In the genomic region with DNA sequence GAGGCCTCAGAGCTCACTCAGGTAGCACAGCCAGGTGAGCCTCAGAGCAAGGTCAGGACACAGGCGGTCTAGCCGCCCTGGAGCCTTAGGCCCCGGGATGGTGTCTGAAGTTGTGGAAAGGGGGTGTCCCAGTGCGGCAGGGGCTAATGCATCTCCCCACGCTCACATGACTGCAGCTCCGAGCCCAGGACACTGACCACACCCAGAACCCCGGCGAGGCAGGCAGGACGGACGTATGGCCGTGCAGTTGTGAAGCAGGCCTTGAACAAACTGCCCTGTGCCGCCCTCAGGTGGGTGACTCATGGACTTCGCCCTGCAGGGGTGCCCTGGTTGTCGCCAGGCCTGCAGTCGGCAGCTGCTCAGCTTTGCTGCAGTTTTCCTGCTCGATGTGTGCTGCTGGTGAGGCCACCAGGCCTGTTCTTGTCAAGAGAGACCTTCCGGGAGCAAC, we compare ENCODE assay signal across 1 cellular context.
TF ChIP-seq lines count a peak whose summit lies in the region.

No MANE protein-coding gene starts in this region.

TF ChIP-seq in HepG2, 621 proteins besides CTCF, POLR2A, EP300 and RAD21 (continued from another document and continues in another):
- TF ChIP-seq, protein P1, sequence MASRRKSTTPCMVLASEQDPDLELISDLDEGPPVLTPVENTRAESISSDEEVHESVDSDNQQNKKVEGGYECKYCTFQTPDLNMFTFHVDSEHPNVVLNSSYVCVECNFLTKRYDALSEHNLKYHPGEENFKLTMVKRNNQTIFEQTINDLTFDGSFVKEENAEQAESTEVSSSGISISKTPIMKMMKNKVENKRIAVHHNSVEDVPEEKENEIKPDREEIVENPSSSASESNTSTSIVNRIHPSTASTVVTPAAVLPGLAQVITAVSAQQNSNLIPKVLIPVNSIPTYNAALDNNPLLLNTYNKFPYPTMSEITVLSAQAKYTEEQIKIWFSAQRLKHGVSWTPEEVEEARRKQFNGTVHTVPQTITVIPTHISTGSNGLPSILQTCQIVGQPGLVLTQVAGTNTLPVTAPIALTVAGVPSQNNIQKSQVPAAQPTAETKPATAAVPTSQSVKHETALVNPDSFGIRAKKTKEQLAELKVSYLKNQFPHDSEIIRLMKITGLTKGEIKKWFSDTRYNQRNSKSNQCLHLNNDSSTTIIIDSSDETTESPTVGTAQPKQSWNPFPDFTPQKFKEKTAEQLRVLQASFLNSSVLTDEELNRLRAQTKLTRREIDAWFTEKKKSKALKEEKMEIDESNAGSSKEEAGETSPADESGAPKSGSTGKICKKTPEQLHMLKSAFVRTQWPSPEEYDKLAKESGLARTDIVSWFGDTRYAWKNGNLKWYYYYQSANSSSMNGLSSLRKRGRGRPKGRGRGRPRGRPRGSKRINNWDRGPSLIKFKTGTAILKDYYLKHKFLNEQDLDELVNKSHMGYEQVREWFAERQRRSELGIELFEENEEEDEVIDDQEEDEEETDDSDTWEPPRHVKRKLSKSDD (CRISPR knock-in tag; IDR thresholded peaks at IDR 0.05; ENCODE audit: low read depth), result peak; percentile 58; the same call in 1 of the 2 replicates
- TF ChIP-seq CAMTA2 (CRISPR knock-in tag; IDR thresholded peaks at IDR 0.05; ENCODE audit: borderline replicate concordance) (no peak), MIXL1 (CRISPR knock-in tag; IDR thresholded peaks at IDR 0.05) (no peak), ZKSCAN8 (CRISPR knock-in tag; IDR thresholded peaks at IDR 0.05; ENCODE audit: borderline replicate concordance) (no peak), CEBPG (CRISPR knock-in tag; IDR thresholded peaks at IDR 0.05) (peak; percentile 44; the same call in 1 of the 2 replicates), TBX3 (IDR thresholded peaks at IDR 0.05; ENCODE audit: borderline replicate concordance) (0 out of 2 replicates have a peak, but pooled peaks have one; percentile 33), YEATS4 (CRISPR knock-in tag; IDR thresholded peaks at IDR 0.05; ENCODE audit: borderline replicate concordance) (no peak), RNF2 (conservative IDR thresholded peaks at IDR 0.05; ENCODE audit: low read depth) (no peak), ZNF451 (CRISPR knock-in tag; IDR thresholded peaks at IDR 0.05) (no peak), SRSF9 (IDR thresholded peaks at IDR 0.05; ENCODE audit: borderline replicate concordance, insufficient read depth, low read depth, low read length, poor library complexity, severe bottlenecking) (no peak), ATM (IDR thresholded peaks at IDR 0.05; ENCODE audit: borderline replicate concordance) (no peak), RFX5 (IDR thresholded peaks at IDR 0.05; ENCODE audit: low read depth, low read length) (0 out of 2 replicates have a peak, but pooled peaks have one; percentile 12), GATAD2A (CRISPR knock-in tag; IDR thresholded peaks at IDR 0.05) (peak; percentile 77), ZNF589 (CRISPR knock-in tag; conservative IDR thresholded peaks at IDR 0.05) (0 out of 2 replicates have a peak, but pooled peaks have one; percentile 75), ZNF260 (CRISPR knock-in tag; IDR thresholded peaks at IDR 0.05; ENCODE audit: borderline replicate concordance, low read depth) (no peak)
- TF ChIP-seq, protein P2, sequence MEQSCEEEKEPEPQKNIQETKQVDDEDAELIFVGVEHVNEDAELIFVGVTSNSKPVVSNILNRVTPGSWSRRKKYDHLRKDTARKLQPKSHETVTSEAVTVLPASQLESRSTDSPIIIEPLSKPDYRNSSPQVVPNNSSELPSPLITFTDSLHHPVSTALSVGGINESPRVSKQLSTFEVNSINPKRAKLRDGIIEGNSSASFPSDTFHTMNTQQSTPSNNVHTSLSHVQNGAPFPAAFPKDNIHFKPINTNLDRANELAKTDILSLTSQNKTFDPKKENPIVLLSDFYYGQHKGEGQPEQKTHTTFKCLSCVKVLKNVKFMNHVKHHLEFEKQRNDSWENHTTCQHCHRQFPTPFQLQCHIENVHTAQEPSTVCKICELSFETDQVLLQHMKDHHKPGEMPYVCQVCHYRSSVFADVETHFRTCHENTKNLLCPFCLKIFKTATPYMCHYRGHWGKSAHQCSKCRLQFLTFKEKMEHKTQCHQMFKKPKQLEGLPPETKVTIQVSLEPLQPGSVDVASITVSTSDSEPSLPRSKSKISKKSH (CRISPR knock-in tag; IDR thresholded peaks at IDR 0.05; ENCODE audit: borderline replicate concordance), result 0 out of 2 replicates have a peak, but pooled peaks have one; percentile 36
- TF ChIP-seq, protein P3, sequence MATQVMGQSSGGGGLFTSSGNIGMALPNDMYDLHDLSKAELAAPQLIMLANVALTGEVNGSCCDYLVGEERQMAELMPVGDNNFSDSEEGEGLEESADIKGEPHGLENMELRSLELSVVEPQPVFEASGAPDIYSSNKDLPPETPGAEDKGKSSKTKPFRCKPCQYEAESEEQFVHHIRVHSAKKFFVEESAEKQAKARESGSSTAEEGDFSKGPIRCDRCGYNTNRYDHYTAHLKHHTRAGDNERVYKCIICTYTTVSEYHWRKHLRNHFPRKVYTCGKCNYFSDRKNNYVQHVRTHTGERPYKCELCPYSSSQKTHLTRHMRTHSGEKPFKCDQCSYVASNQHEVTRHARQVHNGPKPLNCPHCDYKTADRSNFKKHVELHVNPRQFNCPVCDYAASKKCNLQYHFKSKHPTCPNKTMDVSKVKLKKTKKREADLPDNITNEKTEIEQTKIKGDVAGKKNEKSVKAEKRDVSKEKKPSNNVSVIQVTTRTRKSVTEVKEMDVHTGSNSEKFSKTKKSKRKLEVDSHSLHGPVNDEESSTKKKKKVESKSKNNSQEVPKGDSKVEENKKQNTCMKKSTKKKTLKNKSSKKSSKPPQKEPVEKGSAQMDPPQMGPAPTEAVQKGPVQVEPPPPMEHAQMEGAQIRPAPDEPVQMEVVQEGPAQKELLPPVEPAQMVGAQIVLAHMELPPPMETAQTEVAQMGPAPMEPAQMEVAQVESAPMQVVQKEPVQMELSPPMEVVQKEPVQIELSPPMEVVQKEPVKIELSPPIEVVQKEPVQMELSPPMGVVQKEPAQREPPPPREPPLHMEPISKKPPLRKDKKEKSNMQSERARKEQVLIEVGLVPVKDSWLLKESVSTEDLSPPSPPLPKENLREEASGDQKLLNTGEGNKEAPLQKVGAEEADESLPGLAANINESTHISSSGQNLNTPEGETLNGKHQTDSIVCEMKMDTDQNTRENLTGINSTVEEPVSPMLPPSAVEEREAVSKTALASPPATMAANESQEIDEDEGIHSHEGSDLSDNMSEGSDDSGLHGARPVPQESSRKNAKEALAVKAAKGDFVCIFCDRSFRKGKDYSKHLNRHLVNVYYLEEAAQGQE (IDR thresholded peaks at IDR 0.05; ENCODE audit: borderline replicate concordance in 1 of 2, low read depth in 1 of 2, low read length in 2 of 2), result no peak
- TF ChIP-seq, protein P4, sequence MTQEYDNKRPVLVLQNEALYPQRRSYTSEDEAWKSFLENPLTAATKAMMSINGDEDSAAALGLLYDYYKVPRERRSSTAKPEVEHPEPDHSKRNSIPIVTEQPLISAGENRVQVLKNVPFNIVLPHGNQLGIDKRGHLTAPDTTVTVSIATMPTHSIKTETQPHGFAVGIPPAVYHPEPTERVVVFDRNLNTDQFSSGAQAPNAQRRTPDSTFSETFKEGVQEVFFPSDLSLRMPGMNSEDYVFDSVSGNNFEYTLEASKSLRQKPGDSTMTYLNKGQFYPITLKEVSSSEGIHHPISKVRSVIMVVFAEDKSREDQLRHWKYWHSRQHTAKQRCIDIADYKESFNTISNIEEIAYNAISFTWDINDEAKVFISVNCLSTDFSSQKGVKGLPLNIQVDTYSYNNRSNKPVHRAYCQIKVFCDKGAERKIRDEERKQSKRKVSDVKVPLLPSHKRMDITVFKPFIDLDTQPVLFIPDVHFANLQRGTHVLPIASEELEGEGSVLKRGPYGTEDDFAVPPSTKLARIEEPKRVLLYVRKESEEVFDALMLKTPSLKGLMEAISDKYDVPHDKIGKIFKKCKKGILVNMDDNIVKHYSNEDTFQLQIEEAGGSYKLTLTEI (CRISPR knock-in tag; conservative IDR thresholded peaks at IDR 0.05), result no peak
- TF ChIP-seq, protein P5, sequence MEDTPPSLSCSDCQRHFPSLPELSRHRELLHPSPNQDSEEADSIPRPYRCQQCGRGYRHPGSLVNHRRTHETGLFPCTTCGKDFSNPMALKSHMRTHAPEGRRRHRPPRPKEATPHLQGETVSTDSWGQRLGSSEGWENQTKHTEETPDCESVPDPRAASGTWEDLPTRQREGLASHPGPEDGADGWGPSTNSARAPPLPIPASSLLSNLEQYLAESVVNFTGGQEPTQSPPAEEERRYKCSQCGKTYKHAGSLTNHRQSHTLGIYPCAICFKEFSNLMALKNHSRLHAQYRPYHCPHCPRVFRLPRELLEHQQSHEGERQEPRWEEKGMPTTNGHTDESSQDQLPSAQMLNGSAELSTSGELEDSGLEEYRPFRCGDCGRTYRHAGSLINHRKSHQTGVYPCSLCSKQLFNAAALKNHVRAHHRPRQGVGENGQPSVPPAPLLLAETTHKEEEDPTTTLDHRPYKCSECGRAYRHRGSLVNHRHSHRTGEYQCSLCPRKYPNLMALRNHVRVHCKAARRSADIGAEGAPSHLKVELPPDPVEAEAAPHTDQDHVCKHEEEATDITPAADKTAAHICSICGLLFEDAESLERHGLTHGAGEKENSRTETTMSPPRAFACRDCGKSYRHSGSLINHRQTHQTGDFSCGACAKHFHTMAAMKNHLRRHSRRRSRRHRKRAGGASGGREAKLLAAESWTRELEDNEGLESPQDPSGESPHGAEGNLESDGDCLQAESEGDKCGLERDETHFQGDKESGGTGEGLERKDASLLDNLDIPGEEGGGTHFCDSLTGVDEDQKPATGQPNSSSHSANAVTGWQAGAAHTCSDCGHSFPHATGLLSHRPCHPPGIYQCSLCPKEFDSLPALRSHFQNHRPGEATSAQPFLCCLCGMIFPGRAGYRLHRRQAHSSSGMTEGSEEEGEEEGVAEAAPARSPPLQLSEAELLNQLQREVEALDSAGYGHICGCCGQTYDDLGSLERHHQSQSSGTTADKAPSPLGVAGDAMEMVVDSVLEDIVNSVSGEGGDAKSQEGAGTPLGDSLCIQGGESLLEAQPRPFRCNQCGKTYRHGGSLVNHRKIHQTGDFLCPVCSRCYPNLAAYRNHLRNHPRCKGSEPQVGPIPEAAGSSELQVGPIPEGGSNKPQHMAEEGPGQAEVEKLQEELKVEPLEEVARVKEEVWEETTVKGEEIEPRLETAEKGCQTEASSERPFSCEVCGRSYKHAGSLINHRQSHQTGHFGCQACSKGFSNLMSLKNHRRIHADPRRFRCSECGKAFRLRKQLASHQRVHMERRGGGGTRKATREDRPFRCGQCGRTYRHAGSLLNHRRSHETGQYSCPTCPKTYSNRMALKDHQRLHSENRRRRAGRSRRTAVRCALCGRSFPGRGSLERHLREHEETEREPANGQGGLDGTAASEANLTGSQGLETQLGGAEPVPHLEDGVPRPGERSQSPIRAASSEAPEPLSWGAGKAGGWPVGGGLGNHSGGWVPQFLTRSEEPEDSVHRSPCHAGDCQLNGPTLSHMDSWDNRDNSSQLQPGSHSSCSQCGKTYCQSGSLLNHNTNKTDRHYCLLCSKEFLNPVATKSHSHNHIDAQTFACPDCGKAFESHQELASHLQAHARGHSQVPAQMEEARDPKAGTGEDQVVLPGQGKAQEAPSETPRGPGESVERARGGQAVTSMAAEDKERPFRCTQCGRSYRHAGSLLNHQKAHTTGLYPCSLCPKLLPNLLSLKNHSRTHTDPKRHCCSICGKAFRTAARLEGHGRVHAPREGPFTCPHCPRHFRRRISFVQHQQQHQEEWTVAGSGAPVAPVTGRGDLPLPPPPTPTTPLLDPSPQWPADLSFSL (CRISPR knock-in tag; IDR thresholded peaks at IDR 0.05), result 0 out of 2 replicates have a peak, but pooled peaks have one; percentile 45
- TF ChIP-seq, protein P6, sequence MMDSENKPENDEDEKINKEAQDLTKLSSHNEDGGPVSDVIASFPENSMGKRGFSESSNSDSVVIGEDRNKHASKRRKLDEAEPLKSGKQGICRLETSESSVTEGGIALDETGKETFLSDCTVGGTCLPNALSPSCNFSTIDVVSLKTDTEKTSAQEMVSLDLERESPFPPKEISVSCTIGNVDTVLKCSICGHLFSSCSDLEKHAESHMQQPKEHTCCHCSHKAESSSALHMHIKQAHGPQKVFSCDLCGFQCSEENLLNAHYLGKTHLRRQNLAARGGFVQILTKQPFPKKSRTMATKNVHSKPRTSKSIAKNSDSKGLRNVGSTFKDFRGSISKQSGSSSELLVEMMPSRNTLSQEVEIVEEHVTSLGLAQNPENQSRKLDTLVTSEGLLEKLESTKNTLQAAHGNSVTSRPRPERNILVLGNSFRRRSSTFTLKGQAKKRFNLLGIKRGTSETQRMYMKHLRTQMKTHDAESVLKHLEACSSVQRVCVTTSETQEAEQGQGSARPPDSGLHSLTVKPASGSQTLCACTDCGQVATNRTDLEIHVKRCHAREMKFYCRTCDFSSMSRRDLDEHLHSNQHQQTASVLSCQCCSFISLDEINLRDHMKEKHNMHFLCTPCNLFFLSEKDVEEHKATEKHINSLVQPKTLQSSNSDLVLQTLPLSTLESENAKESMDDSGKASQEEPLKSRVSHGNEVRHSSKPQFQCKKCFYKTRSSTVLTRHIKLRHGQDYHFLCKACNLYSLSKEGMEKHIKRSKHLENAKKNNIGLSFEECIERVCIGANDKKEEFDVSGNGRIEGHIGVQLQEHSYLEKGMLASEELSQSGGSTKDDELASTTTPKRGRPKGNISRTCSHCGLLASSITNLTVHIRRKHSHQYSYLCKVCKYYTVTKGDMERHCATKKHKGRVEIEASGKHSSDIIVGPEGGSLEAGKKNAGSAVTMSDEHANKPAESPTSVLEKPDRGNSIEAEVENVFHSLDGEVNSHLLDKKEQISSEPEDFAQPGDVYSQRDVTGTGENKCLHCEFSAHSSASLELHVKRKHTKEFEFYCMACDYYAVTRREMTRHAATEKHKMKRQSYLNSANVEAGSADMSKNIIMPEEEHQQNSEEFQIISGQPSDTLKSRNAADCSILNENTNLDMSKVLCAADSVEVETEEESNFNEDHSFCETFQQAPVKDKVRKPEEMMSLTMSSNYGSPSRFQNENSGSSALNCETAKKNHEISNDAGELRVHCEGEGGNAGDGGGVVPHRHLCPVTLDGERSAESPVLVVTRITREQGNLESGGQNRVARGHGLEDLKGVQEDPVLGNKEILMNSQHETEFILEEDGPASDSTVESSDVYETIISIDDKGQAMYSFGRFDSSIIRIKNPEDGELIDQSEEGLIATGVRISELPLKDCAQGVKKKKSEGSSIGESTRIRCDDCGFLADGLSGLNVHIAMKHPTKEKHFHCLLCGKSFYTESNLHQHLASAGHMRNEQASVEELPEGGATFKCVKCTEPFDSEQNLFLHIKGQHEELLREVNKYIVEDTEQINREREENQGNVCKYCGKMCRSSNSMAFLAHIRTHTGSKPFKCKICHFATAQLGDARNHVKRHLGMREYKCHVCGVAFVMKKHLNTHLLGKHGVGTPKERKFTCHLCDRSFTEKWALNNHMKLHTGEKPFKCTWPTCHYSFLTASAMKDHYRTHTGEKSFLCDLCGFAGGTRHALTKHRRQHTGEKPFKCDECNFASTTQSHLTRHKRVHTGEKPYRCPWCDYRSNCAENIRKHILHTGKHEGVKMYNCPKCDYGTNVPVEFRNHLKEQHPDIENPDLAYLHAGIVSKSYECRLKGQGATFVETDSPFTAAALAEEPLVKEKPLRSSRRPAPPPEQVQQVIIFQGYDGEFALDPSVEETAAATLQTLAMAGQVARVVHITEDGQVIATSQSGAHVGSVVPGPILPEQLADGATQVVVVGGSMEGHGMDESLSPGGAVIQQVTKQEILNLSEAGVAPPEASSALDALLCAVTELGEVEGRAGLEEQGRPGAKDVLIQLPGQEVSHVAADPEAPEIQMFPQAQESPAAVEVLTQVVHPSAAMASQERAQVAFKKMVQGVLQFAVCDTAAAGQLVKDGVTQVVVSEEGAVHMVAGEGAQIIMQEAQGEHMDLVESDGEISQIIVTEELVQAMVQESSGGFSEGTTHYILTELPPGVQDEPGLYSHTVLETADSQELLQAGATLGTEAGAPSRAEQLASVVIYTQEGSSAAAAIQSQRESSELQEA (CRISPR knock-in tag; IDR thresholded peaks at IDR 0.05; ENCODE audit: not compliant biosample characterization), result peak; percentile 63
